Comparison of ENCODE assay signal across 8 cellular contexts in genomic region chr3:58491506-58492384, GRCh38. TPM values are rescaled to one million over a fixed set of nuclear protein-coding genes. Genes with fewer than 3 reads are reported as not detected.
A peak's percentile ranks its signal among the peaks of the same experiment; 100 is the strongest.
DNase-seq lines count a peak whose midpoint lies in the region; ATAC-seq lines count a peak whose summit lies in the region.

KCTD6 (plus strand) TSS chr3:58492096; CDS start chr3:58498756, 6,660 bp downstream.

- H3K4me1 Mint-ChIP-seq in CD4-positive, CD25-positive, alpha-beta regulatory T cell, result peaks cover 39 to 66% (median 45%) of the 10 kb centered on the region in 4 donors
- H3K4me1 Mint-ChIP-seq in activated CD4-positive, alpha-beta memory T cell treated with anti-CD3 and anti-CD28 coated beads, Interleukin-2, amount 10 ng/mL, durations not matched to agents 7 days and 5 days, result peaks cover 52% of the 10 kb centered on the region

- no peaks in the 10 kb centered on the region for H3K27me3 ChIP-seq in CD4-positive, CD25-positive, alpha-beta regulatory T cell (ENCODE audit: control insufficient read depth, insufficient read depth, low read length)
- H3K27me3 ChIP-seq in ectodermal cell (ENCODE audit: control insufficient read depth, insufficient read depth, low read length, poor library complexity, severe bottlenecking), result no peaks in the 10 kb centered on the region

- peak; percentile 77 to 93 (median 85) for DNase-seq in CD4-positive, CD25-positive, alpha-beta regulatory T cell
- DNase-seq in NCI-H82 (lab: John Stamatoyannopoulos, UW) (peak; percentile 95), medulla oblongata (ENCODE audit: extremely low spot score) (peak; percentile 95)
- DNase-seq in activated CD4-positive, alpha-beta memory T cell treated with anti-CD3 and anti-CD28 coated beads, Interleukin-2, amount 10 ng/mL, durations not matched to agents 7 days and 5 days, result peak; percentile 91
- DNase-seq in stimulated activated CD4-positive, alpha-beta T cell treated with anti-CD3 and anti-CD28 coated beads, TNF-alpha, amount 100 ng/mL, for 48 hours (ENCODE audit: low read depth in 3 of 3), result peak; percentile 71 to 79 (median 78)

- no peaks in the 10 kb centered on the region for H3K9me3 Mint-ChIP-seq in CD4-positive, CD25-positive, alpha-beta regulatory T cell
- no peaks in the 10 kb centered on the region for H3K9me3 Mint-ChIP-seq in activated CD4-positive, alpha-beta memory T cell treated with anti-CD3 and anti-CD28 coated beads, Interleukin-2, amount 10 ng/mL, durations not matched to agents 7 days and 5 days

- H3K4me1 ChIP-seq in CD4-positive, CD25-positive, alpha-beta regulatory T cell (ENCODE audit: control insufficient read depth, insufficient read depth, low read length, poor library complexity, severe bottlenecking), result peaks cover 32% of the 10 kb centered on the region
- H3K4me1 ChIP-seq in ectodermal cell (ENCODE audit: control insufficient read depth, insufficient read depth, low read length), result peaks cover 33% of the 10 kb centered on the region

- H3K36me3 Mint-ChIP-seq in CD4-positive, CD25-positive, alpha-beta regulatory T cell, result no peaks in the 10 kb centered on the region
- peaks cover 11% of the 10 kb centered on the region for H3K36me3 Mint-ChIP-seq in activated CD4-positive, alpha-beta memory T cell treated with anti-CD3 and anti-CD28 coated beads, Interleukin-2, amount 10 ng/mL, durations not matched to agents 7 days and 5 days (ENCODE audit: low read depth)

- H3K4me3 Mint-ChIP-seq in CD4-positive, CD25-positive, alpha-beta regulatory T cell, result peak within 1 kb of the TSS; percentile 90 to 97 (median 96)
- peak within 1 kb of the TSS; percentile 94 for H3K4me3 Mint-ChIP-seq in activated CD4-positive, alpha-beta memory T cell treated with anti-CD3 and anti-CD28 coated beads, Interleukin-2, amount 10 ng/mL, durations not matched to agents 7 days and 5 days

- CTCF ChIA-PET in activated CD4-positive, alpha-beta memory T cell treated with anti-CD3 and anti-CD28 coated beads, Interleukin-2, amount 10 ng/mL, durations not matched to agents 7 days and 5 days (lab: Charles Lee), result interaction anchor here (0.6 to 5.1 kb wide), 19 partner anchors 11 to 185 kb away, joined by 3 to 56 read pairs (median 6); partner anchors contain the start of genes ACOX2, HTD2, PDHB and PXK

- no peaks in the 10 kb centered on the region for H3K36me3 ChIP-seq in CD4-positive, CD25-positive, alpha-beta regulatory T cell (ENCODE audit: control insufficient read depth, insufficient read depth, low read length)
- no peaks in the 10 kb centered on the region for H3K36me3 ChIP-seq in ectodermal cell (ENCODE audit: control insufficient read depth, insufficient read depth, low read length)

- no peaks in the 10 kb centered on the region for H3K9me3 ChIP-seq in CD4-positive, CD25-positive, alpha-beta regulatory T cell (ENCODE audit: control insufficient read depth in 2 of 2, low read length in 2 of 2)
- no peaks in the 10 kb centered on the region for H3K9me3 ChIP-seq in ectodermal cell (ENCODE audit: control insufficient read depth, low read length)

- peak within 1 kb of the TSS; percentile 58 for H3K27ac ChIP-seq in CD4-positive, CD25-positive, alpha-beta regulatory T cell (ENCODE audit: insufficient read depth, low read length, poor library complexity, severe bottlenecking)
- H3K27ac ChIP-seq in ectodermal cell (ENCODE audit: insufficient read depth, low read depth, low read length, poor library complexity, severe bottlenecking), result peak within 1 kb of the TSS; percentile 45

- POLR2A ChIA-PET in activated CD4-positive, alpha-beta memory T cell treated with anti-CD3 and anti-CD28 coated beads, Interleukin-2, amount 10 ng/mL, durations not matched to agents 7 days and 5 days (lab: Charles Lee), result interaction anchor here (0.7 to 4.2 kb wide), 11 partner anchors 16 to 185 kb away, joined by 3 to 44 read pairs (median 4); partner anchors contain the start of genes HTD2, PDHB and RPP14

- WGBS in ectodermal cell, 2 experiments, result 1 to 2% methylated on average over 101 of the region's 101 CpGs

- peak within 1 kb of the TSS; percentile 86 to 97 (median 95) for H3K27ac Mint-ChIP-seq in CD4-positive, CD25-positive, alpha-beta regulatory T cell
- peak within 1 kb of the TSS; percentile 78 for H3K27ac Mint-ChIP-seq in activated CD4-positive, alpha-beta memory T cell treated with anti-CD3 and anti-CD28 coated beads, Interleukin-2, amount 10 ng/mL, durations not matched to agents 7 days and 5 days

- H3K4me3 ChIP-seq in CD4-positive, CD25-positive, alpha-beta regulatory T cell (ENCODE audit: low read depth, low read length), result peak within 1 kb of the TSS; percentile 85
- H3K4me3 ChIP-seq in ectodermal cell (ENCODE audit: insufficient read depth, low read depth, low read length), result peak within 1 kb of the TSS; percentile 77

- ATAC-seq in CD4-positive, CD25-positive, alpha-beta regulatory T cell (ENCODE audit: low read depth in 2 of 2), result peak; percentile 87
- peak; percentile 77 for ATAC-seq in GM19395 (IDR thresholded peaks at IDR 0.05; ENCODE audit: unreplicated experiment)
- peak; percentile 89 for ATAC-seq in HG03558 (IDR thresholded peaks at IDR 0.05; ENCODE audit: extremely low read depth, unreplicated experiment)

- H3K27me3 Mint-ChIP-seq in CD4-positive, CD25-positive, alpha-beta regulatory T cell, result peaks cover 5% of the 10 kb centered on the region
- peaks cover 35% of the 10 kb centered on the region for H3K27me3 Mint-ChIP-seq in activated CD4-positive, alpha-beta memory T cell treated with anti-CD3 and anti-CD28 coated beads, Interleukin-2, amount 10 ng/mL, durations not matched to agents 7 days and 5 days

RNA-seq across cellular contexts. Expression of gene KCTD6, which starts in this region (rescaled TPM):
- total RNA-seq in CD4-positive, CD25-positive, alpha-beta regulatory T cell, result 5.8 TPM
- 10 to 100 TPM in 2 of 4 donors, 1 to 10 TPM in 2; 8.1 to 14.3 (median 10.8) TPM for polyA plus RNA-seq in CD4-positive, CD25-positive, alpha-beta regulatory T cell
- 10 to 100 TPM in 1 of 2 experiments, 1 to 10 TPM in 1; 9.4 to 12.4 TPM for total RNA-seq in activated CD4-positive, alpha-beta memory T cell treated with anti-CD3 and anti-CD28 coated beads, Interleukin-2, amount 10 ng/mL, durations not matched to agents 7 days and 5 days
- polyA plus RNA-seq in ectodermal cell (2013, experiment 1 of 4), result 44.9 TPM
- polyA plus RNA-seq in ectodermal cell (2013, experiment 2 of 4), result 42.7 TPM
- 38.1 TPM for polyA plus RNA-seq in ectodermal cell (2013, experiment 3 of 4)
- 38.1 TPM for polyA plus RNA-seq in ectodermal cell (2013, experiment 4 of 4)

Comparison
In these comparisons a context has a peak if more than half of its experiments do, and no peak if none do; other contexts are left out.
1. Peak in every context shown above with its lines: DNase-seq, ATAC-seq, H3K4me3 ChIP-seq and H3K27ac ChIP-seq.